Comparison of ENCODE assay signal across 8 cellular contexts in the genomic region with DNA sequence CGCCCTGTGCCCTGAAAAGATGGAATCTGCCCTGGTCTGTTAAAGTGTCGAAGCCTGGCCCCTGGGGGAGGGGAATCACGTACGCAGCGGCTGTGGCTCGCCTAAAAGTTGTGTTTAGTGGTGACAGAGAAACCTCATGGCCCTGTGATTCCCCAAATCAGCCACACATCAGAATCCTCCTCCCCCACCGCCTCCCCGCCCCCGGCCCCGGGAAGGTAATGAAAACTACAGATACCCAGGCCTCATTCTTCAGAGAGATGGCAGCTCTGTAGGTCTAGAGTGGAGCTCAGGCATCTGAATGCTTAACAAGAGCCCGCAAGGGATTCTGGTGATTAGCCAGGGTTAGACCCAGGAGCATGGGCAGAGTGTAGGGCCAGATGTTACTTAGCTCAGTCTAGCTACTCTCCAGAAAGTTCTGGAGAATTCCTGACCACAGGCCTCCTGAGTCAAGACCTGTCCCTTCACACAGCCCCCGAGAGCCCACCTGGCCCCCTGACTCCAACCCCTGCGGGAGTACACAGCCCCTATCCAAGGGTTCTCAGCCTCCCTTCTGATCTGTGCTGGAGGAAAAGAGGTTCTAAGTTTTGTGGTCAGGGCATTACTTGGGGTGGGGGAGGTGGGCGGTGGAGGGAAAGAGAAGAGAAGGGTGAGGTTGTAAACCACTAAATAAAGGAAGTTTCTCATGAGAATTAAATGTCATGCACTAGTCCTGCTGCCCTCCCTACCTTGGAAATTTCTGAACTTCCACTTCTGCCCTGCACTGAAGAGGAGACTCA.
DNase-seq lines count a peak whose midpoint lies in the region; ATAC-seq and TF ChIP-seq lines count a peak whose summit lies in the region.

No MANE protein-coding gene starts in this region.

- POLR2A ChIA-PET in activated CD8-positive, alpha-beta T cell treated with anti-CD3 and anti-CD28 coated beads for 36 hours (lab: Charles Lee), result interaction anchor here (0.7 to 4.6 kb wide), 7 partner anchors 7 to 58 kb away, joined by 3 to 26 read pairs (median 8); no protein-coding TSS in a partner anchor

- H3K27me3 ChIP-seq in esophagus muscularis mucosa, result no peaks in the 10 kb centered on the region
- H3K27me3 ChIP-seq in smooth muscle cell (ENCODE audit: low read depth), result no peaks in the 10 kb centered on the region

- H3K9ac ChIP-seq in smooth muscle cell (ENCODE audit: low read depth), result peak overlapping the region; percentile 40

- peak; percentile 14 for ATAC-seq in GM19455 (IDR thresholded peaks at IDR 0.05; ENCODE audit: unreplicated experiment)
- ATAC-seq in activated CD8-positive, alpha-beta T cell treated with anti-CD3 and anti-CD28 coated beads for 36 hours, result peak; percentile 81

- intact Hi-C loops in activated CD8-positive, alpha-beta T cell treated with anti-CD3 and anti-CD28 coated beads for 36 hours (cut with micrococcal nuclease), result loop anchor here (5.0 to 10.0 kb wide), 4 partner anchors 44 to 116 kb away; partner anchors contain the start of gene PLXNC1
- intact Hi-C loops in esophagus muscularis mucosa (cut with DNase I), result no loop called here

- H3K36me3 Mint-ChIP-seq in activated CD8-positive, alpha-beta T cell treated with anti-CD3 and anti-CD28 coated beads for 36 hours (ENCODE audit: low read depth), result peaks cover 27% of the 10 kb centered on the region

- H4K20me1 ChIP-seq in smooth muscle cell (ENCODE audit: low read depth), result no peaks in the 10 kb centered on the region

- H3F3A ChIP-seq in smooth muscle cell (ENCODE audit: low read depth), result no peaks in the 10 kb centered on the region

- peak overlapping the region; percentile 88 for H3K4me3 Mint-ChIP-seq in activated CD8-positive, alpha-beta T cell treated with anti-CD3 and anti-CD28 coated beads for 36 hours

- peaks cover 48% of the 10 kb centered on the region for H3K4me1 Mint-ChIP-seq in activated CD8-positive, alpha-beta T cell treated with anti-CD3 and anti-CD28 coated beads for 36 hours (ENCODE audit: low read depth)

- H3K27ac Mint-ChIP-seq in activated CD8-positive, alpha-beta T cell treated with anti-CD3 and anti-CD28 coated beads for 36 hours, result peak overlapping the region; percentile 99

- no peaks in the 10 kb centered on the region for H3K9me3 ChIP-seq in esophagus muscularis mucosa
- H3K9me3 ChIP-seq in smooth muscle cell (replicated peaks; ENCODE audit: low read depth), result no peaks in the 10 kb centered on the region

- H3K27ac ChIP-seq in esophagus muscularis mucosa (replicated peaks in 1 of 4) (peak overlapping the region; percentile 80 to 87 (median 84)), smooth muscle cell (ENCODE audit: low read depth) (peak overlapping the region; percentile 72)

- no peak for TF ChIP-seq POLR2A in esophagus muscularis mucosa (IDR thresholded peaks at IDR 0.05; ENCODE audit: low read depth)

- H3K9me3 Mint-ChIP-seq in activated CD8-positive, alpha-beta T cell treated with anti-CD3 and anti-CD28 coated beads for 36 hours, result no peaks in the 10 kb centered on the region

- DNase-seq in Jurkat, Clone E6-1 (ENCODE audit: low read depth, low spot score), result peak; percentile 45
- peak; percentile 90 for DNase-seq in activated CD8-positive, alpha-beta T cell treated with anti-CD3 and anti-CD28 coated beads for 36 hours
- DNase-seq in esophagus muscularis mucosa (ENCODE audit: extremely low spot score) (no peak), smooth muscle cell (lab: John Stamatoyannopoulos, UW; ENCODE audit: unreplicated experiment) (no peak), NCI-H524 treated with DMSO at 0.1 percent for 48 hours (lab: John Stamatoyannopoulos, UW) (no peak), midbrain (lab: John Stamatoyannopoulos, UW) (no peak)
- DNase-seq in NK-92 treated with Interleukin-12 subunit alpha and Interleukin-12 subunit beta, amount 100 ng/mL, for 24 hours (lab: John Stamatoyannopoulos, UW), result no peak

- H3K4me3 ChIP-seq in Jurkat, Clone E6-1 (ENCODE audit: low read length), result peak overlapping the region; percentile 68
- H3K4me3 ChIP-seq in esophagus muscularis mucosa, result peak overlapping the region; percentile 57 to 71 (median 58)
- no peak overlapping the region for H3K4me3 ChIP-seq in smooth muscle cell

- H3K79me2 ChIP-seq in smooth muscle cell (ENCODE audit: low read depth), result no peaks in the 10 kb centered on the region

- H3K4me2 ChIP-seq in smooth muscle cell, result peak overlapping the region; percentile 80

- no peak for TF ChIP-seq EP300 in esophagus muscularis mucosa (IDR thresholded peaks at IDR 0.05)

- no peaks in the 10 kb centered on the region for H3K27me3 Mint-ChIP-seq in activated CD8-positive, alpha-beta T cell treated with anti-CD3 and anti-CD28 coated beads for 36 hours

- TF ChIP-seq CTCF in activated CD8-positive, alpha-beta T cell treated with anti-CD3 and anti-CD28 coated beads for 36 hours (IDR thresholded peaks at IDR 0.05), result no peak
- TF ChIP-seq CTCF in esophagus muscularis mucosa (IDR thresholded peaks at IDR 0.05), result no peak
- no peak for TF ChIP-seq CTCF in smooth muscle cell (IDR thresholded peaks at IDR 0.05; ENCODE audit: borderline replicate concordance, insufficient read depth, poor library complexity, severe bottlenecking)

- CTCF ChIA-PET in activated CD8-positive, alpha-beta T cell treated with anti-CD3 and anti-CD28 coated beads for 36 hours (lab: Charles Lee), result interaction anchor here (0.7 to 2.5 kb wide), 7 partner anchors 13 to 138 kb away, joined by 3 to 10 read pairs (median 3); no protein-coding TSS in a partner anchor

- WGBS in esophagus muscularis mucosa, result 81% methylated on average over 10 of the region's 14 CpGs
- 66% methylated on average over 14 of the region's 14 CpGs for WGBS in smooth muscle cell (ENCODE audit: low lambda C conversion rate)

- H3K36me3 ChIP-seq in esophagus muscularis mucosa, result no peaks in the 10 kb centered on the region
- no peaks in the 10 kb centered on the region for H3K36me3 ChIP-seq in smooth muscle cell (ENCODE audit: low read depth)

- H3K4me1 ChIP-seq in esophagus muscularis mucosa (peaks cover 23 to 62% (median 60%) of the 10 kb centered on the region in 4 donors), smooth muscle cell (ENCODE audit: low read depth) (peaks cover 29% of the 10 kb centered on the region)

- H2AFZ ChIP-seq in smooth muscle cell (ENCODE audit: low read depth), result no peak overlapping the region

Comparison
In these comparisons a context has a peak if more than half of its experiments do, and no peak if none do; other contexts are left out.
1. DNase-seq: peak in Jurkat, Clone E6-1 (single experiment) and activated CD8-positive, alpha-beta T cell treated with anti-CD3 and anti-CD28 coated beads for 36 hours (single experiment); none in esophagus muscularis mucosa (single experiment), smooth muscle cell (single experiment), NCI-H524 treated with DMSO at 0.1 percent for 48 hours (single experiment), midbrain (single experiment) and NK-92 treated with Interleukin-12 subunit alpha and Interleukin-12 subunit beta, amount 100 ng/mL, for 24 hours (single experiment).